ENCODE assay signal across 21 cellular contexts in genomic region chr11:3802016-3802790, GRCh38. TPM values are rescaled to one million over a fixed set of nuclear protein-coding genes. Genes with fewer than 3 reads are reported as not detected.
DNase-seq lines count a peak whose midpoint lies in the region; ATAC-seq, FAIRE-seq and TF ChIP-seq lines count a peak whose summit lies in the region.
"Had no signal": no experiment of that assay in that cellular context is flagged by ENCODE, and none has a peak within 500 bp of the region (broad histone marks: within the 10 kb centered on the region; RNA-seq: fewer than 3 reads in every experiment).

No MANE protein-coding gene starts in this region.

- H3K27me3 ChIP-seq in astrocyte (ENCODE audit: insufficient read depth, low read length), result no peaks in the 10 kb centered on the region
- H3K27me3 ChIP-seq in transverse colon, result no peaks in the 10 kb centered on the region
- H3K27me3 ChIP-seq: ovary had no signal

- H3K27me3 Mint-ChIP-seq in astrocyte (ENCODE audit: low read depth, unreplicated experiment) (no peaks in the 10 kb centered on the region), memory B cell (no peaks in the 10 kb centered on the region)
- H3K27me3 Mint-ChIP-seq in activated CD4-positive, alpha-beta T cell treated with anti-CD3 and anti-CD28 coated beads for 36 hours, result no peaks in the 10 kb centered on the region

- no peaks in the 10 kb centered on the region for H3K9me3 ChIP-seq in astrocyte (ENCODE audit: insufficient read depth, low read depth, low read length)
- H3K9me3 ChIP-seq in transverse colon, result no peaks in the 10 kb centered on the region
- H3K9me3 ChIP-seq: ovary, SK-N-SH had no signal

- H3K79me2 ChIP-seq in astrocyte (ENCODE audit: insufficient read depth, low read length), result peaks cover 2% of the 10 kb centered on the region

- TF ChIP-seq CTCF in astrocyte (IDR thresholded peaks at IDR 0.05; ENCODE audit: insufficient read depth, low read depth, low read length), result no peak
- no peak for TF ChIP-seq CTCF in transverse colon (IDR thresholded peaks at IDR 0.05)

- no peak for FAIRE-seq in astrocyte (lab: Jason Lieb, UNC)
- FAIRE-seq: colon, endometrium, frontal cortex, HTR-8/SVneo had no signal

- no peak overlapping the region for H3K4me2 ChIP-seq in astrocyte (ENCODE audit: low read length)
- H3K4me2 ChIP-seq: SK-N-SH had no signal

- H3K4me3 Mint-ChIP-seq in astrocyte (ENCODE audit: unreplicated experiment), result no peak overlapping the region
- no peak overlapping the region for H3K4me3 Mint-ChIP-seq in memory B cell
- no peak overlapping the region for H3K4me3 Mint-ChIP-seq in activated CD4-positive, alpha-beta T cell treated with anti-CD3 and anti-CD28 coated beads for 36 hours

- no peaks in the 10 kb centered on the region for H3K36me3 ChIP-seq in astrocyte (ENCODE audit: insufficient read depth, low read length)
- H3K36me3 ChIP-seq in transverse colon, result no peaks in the 10 kb centered on the region
- H3K36me3 ChIP-seq: ovary had no signal

- 60 to 64% methylated on average over 4 of the region's 4 CpGs for WGBS in transverse colon (ENCODE audit: low coverage in 1 of 2), 2 donors

- in situ Hi-C loops in transverse colon (cut with MboI; ENCODE audit: low pct_ligation_motif_present in 1 of 4, low pct_unique_long_range_greater_than_20kb in 1 of 4, low sequenced_read_pairs in 3 of 4), result no loop called here

- peak; percentile 69 for DNase-seq in HCEC 1CT
- DNase-seq in astrocyte (ENCODE audit: low read depth), result peak; percentile 22
- no peak for DNase-seq in memory B cell (ENCODE audit: low spot score in 2 of 2)
- DNase-seq in transverse colon, result no peak
- no peak for DNase-seq in left cardiac atrium
- no peak for DNase-seq in activated CD4-positive, alpha-beta T cell treated with anti-CD3 and anti-CD28 coated beads for 36 hours
- DNase-seq in HUDEP-2 (lab: John Stamatoyannopoulos, UW; ENCODE audit: unreplicated experiment in 76 of 76), result no peak
- DNase-seq: activated gamma-delta T cell; anterior cingulate cortex; C1 segment of cervical spinal cord; DMS 273 treated with DMSO at 0.1 percent for 48 hours; NCI-H146; ovary; SK-N-SH; stimulated activated CD4-positive, alpha-beta T cell treated with anti-CD3 and anti-CD28 coated beads, Interleukin-4, amount 100 ng/mL, for 24 hours had no signal

- H3K4me3 ChIP-seq in astrocyte (ENCODE audit: insufficient read depth, low read depth, low read length), result no peak overlapping the region
- no peak overlapping the region for H3K4me3 ChIP-seq in transverse colon
- H3K4me3 ChIP-seq: ovary had no signal

- H3K9me3 Mint-ChIP-seq in astrocyte (ENCODE audit: unreplicated experiment) (no peaks in the 10 kb centered on the region), memory B cell (no peaks in the 10 kb centered on the region)
- H3K9me3 Mint-ChIP-seq in activated CD4-positive, alpha-beta T cell treated with anti-CD3 and anti-CD28 coated beads for 36 hours (ENCODE audit: low read depth), result no peaks in the 10 kb centered on the region

- POLR2A ChIA-PET in activated CD4-positive, alpha-beta T cell treated with anti-CD3 and anti-CD28 coated beads for 36 hours (lab: Charles Lee), result no interaction called here

- H3K27ac Mint-ChIP-seq in astrocyte (ENCODE audit: unreplicated experiment) (peak overlapping the region; percentile 16), memory B cell (peak overlapping the region; percentile 22)
- H3K27ac Mint-ChIP-seq in activated CD4-positive, alpha-beta T cell treated with anti-CD3 and anti-CD28 coated beads for 36 hours, result no peak overlapping the region

- H3K27ac ChIP-seq in astrocyte (ENCODE audit: low read depth, low read length), result no peak overlapping the region
- H3K27ac ChIP-seq in transverse colon, result peak overlapping the region in 3 of 4 donors; percentile 3 to 45 (median 10)
- H3K27ac ChIP-seq: ovary had no signal

- no peaks in the 10 kb centered on the region for H4K20me1 ChIP-seq in astrocyte (ENCODE audit: insufficient read depth, low read length)

- no peaks in the 10 kb centered on the region for H3K36me3 Mint-ChIP-seq in astrocyte (ENCODE audit: low read depth, unreplicated experiment)
- H3K36me3 Mint-ChIP-seq in memory B cell, result no peaks in the 10 kb centered on the region
- H3K36me3 Mint-ChIP-seq in activated CD4-positive, alpha-beta T cell treated with anti-CD3 and anti-CD28 coated beads for 36 hours (ENCODE audit: low read depth), result peaks cover 5% of the 10 kb centered on the region

- TF ChIP-seq EP300 in transverse colon (IDR thresholded peaks at IDR 0.05; ENCODE audit: low read depth), result no peak

- intact Hi-C loops in transverse colon (cut with DNase I; ENCODE audit: low total_unique reads), result no loop called here
- intact Hi-C loops in left cardiac atrium (cut with DNase I), result no loop called here
- intact Hi-C loops in activated CD4-positive, alpha-beta T cell treated with anti-CD3 and anti-CD28 coated beads for 36 hours (cut with DNase I, micrococcal nuclease), result loop anchor here in 1 of 2 experiments (10.0 kb wide), 1 partner anchor 347 kb away; no protein-coding TSS in a partner anchor

- no peak for TF ChIP-seq POLR2A in transverse colon (IDR thresholded peaks at IDR 0.05)

- H3K4me1 ChIP-seq in astrocyte (ENCODE audit: insufficient read depth, low read length) (peaks cover 10% of the 10 kb centered on the region), transverse colon (peaks cover 0 to 11% (median 7%) of the 10 kb centered on the region in 4 donors)

- no peak overlapping the region for H2AFZ ChIP-seq in astrocyte (ENCODE audit: low read depth, low read length)

- CTCF ChIA-PET in activated CD4-positive, alpha-beta T cell treated with anti-CD3 and anti-CD28 coated beads for 36 hours (lab: Charles Lee), result interaction anchor here (0.6 to 1.0 kb wide), 2 partner anchors 80 to 270 kb away, joined by 3 read pairs; no protein-coding TSS in a partner anchor

- no peak for ATAC-seq in memory B cell (ENCODE audit: low read depth)
- ATAC-seq in left cardiac atrium, result no peak
- no peak for ATAC-seq in activated CD4-positive, alpha-beta T cell treated with anti-CD3 and anti-CD28 coated beads for 36 hours
- ATAC-seq: left lobe of liver, Panc1 had no signal

- peaks cover 8% of the 10 kb centered on the region for H3K4me1 Mint-ChIP-seq in astrocyte (ENCODE audit: low read depth, unreplicated experiment)
- H3K4me1 Mint-ChIP-seq in memory B cell, result no peaks in the 10 kb centered on the region
- H3K4me1 Mint-ChIP-seq in activated CD4-positive, alpha-beta T cell treated with anti-CD3 and anti-CD28 coated beads for 36 hours, result peaks cover 18% of the 10 kb centered on the region

- H3K9ac ChIP-seq in astrocyte (ENCODE audit: low read length), result no peak overlapping the region
- H3K9ac ChIP-seq: SK-N-SH had no signal

RNA-seq across cellular contexts. Expression of gene NUP98, which starts 4.8 kb away (rescaled TPM):
- total RNA-seq in astrocyte (81.2 and 84.2 TPM in 2 replicates), transverse colon (100 to 1,000 TPM in 1 of 4 donors, 10 to 100 TPM in 3; 37.0 to 103 (median 72.4) TPM), left cardiac atrium (10 to 100 TPM; 38.0 to 59.7 TPM)
- total RNA-seq in activated CD4-positive, alpha-beta T cell treated with anti-CD3 and anti-CD28 coated beads for 36 hours, result 100 to 1,000 TPM in 1 of 2 experiments, 10 to 100 TPM in 1; 96.0 to 134 TPM

RNA-seq across cellular contexts. Expression of gene PGAP2, which starts 6.2 kb away (rescaled TPM):
- 22.4 and 22.5 TPM in 2 replicates for total RNA-seq in astrocyte
- 10 to 100 TPM in 3 of 4 donors, 1 to 10 TPM in 1; 8.2 to 41.1 (median 37.9) TPM for total RNA-seq in transverse colon
- 10 to 100 TPM; 10.9 to 15.3 TPM for total RNA-seq in left cardiac atrium
- 10 to 100 TPM; 33.6 to 39.2 TPM for total RNA-seq in activated CD4-positive, alpha-beta T cell treated with anti-CD3 and anti-CD28 coated beads for 36 hours

RNA-seq across cellular contexts. Expression of gene RHOG, which starts 38.6 kb away (rescaled TPM):
- total RNA-seq in astrocyte (54.5 and 54.7 TPM in 2 replicates), transverse colon (100 to 1,000 TPM in 1 of 4 donors, 10 to 100 TPM in 3; 21.7 to 146 (median 80.6) TPM), left cardiac atrium (10 to 100 TPM; 31.1 to 33.3 TPM)
- 100 to 1,000 TPM; 157 to 180 TPM for total RNA-seq in activated CD4-positive, alpha-beta T cell treated with anti-CD3 and anti-CD28 coated beads for 36 hours

RNA-seq across cellular contexts. Expression of gene STIM1, which starts 53.3 kb away (rescaled TPM):
- total RNA-seq in astrocyte, result 42.9 and 49.3 TPM in 2 replicates
- 10 to 100 TPM; 41.2 to 79.3 (median 48.0) TPM for total RNA-seq in transverse colon
- total RNA-seq in left cardiac atrium, result 10 to 100 TPM; 21.4 to 25.8 TPM
- 10 to 100 TPM; 60.0 to 62.6 TPM for total RNA-seq in activated CD4-positive, alpha-beta T cell treated with anti-CD3 and anti-CD28 coated beads for 36 hours

Comparison
In these comparisons a context has a peak if more than half of its experiments do, and no peak if none do; other contexts are left out.
1. DNase-seq: peak in HCEC 1CT (single experiment) and astrocyte (single experiment); none in memory B cell (0 of 2), transverse colon (single experiment), left cardiac atrium (single experiment), activated CD4-positive, alpha-beta T cell treated with anti-CD3 and anti-CD28 coated beads for 36 hours (single experiment) and HUDEP-2 (0 of 76).